22 cellular contexts compared by ENCODE assay signal in genomic region chr6:68296126-68296525, GRCh38.
"Had no signal": no experiment of that assay in that cellular context is flagged by ENCODE, and none has a peak within 500 bp of the region (broad histone marks: within the 10 kb centered on the region; RNA-seq: fewer than 3 reads in every experiment).

No MANE protein-coding gene starts in this region.

- H3K4me3 Mint-ChIP-seq: effector memory CD8-positive, alpha-beta T cell; immature natural killer cell; memory B cell; naive B cell; natural killer cell treated with Interleukin-12 subunit alpha and Interleukin-12 subunit beta and Interleukin-15 and Interleukin-18, amount 100 ng/mL, for 72 hours; neural crest cell; stimulated activated naive CD8-positive, alpha-beta T cell treated with anti-CD3 and anti-CD28 coated beads, Interleukin-15, amount 100 ng/mL, for 72 hours had no signal

- H3K4me1 Mint-ChIP-seq: immature natural killer cell; memory B cell; naive B cell; neural crest cell; stimulated activated naive CD8-positive, alpha-beta T cell treated with anti-CD3 and anti-CD28 coated beads, Interleukin-15, amount 100 ng/mL, for 72 hours had no signal

- H3K27ac Mint-ChIP-seq: effector memory CD8-positive, alpha-beta T cell; immature natural killer cell; memory B cell; natural killer cell treated with Interleukin-12 subunit alpha and Interleukin-12 subunit beta and Interleukin-15 and Interleukin-18, amount 100 ng/mL, for 72 hours; progenitor cell of endocrine pancreas; stimulated activated naive CD8-positive, alpha-beta T cell treated with anti-CD3 and anti-CD28 coated beads, Interleukin-15, amount 100 ng/mL, for 72 hours had no signal

- H3K4me3 ChIP-seq: coronary artery, lung, right lobe of liver, suprapubic skin, transverse colon, upper lobe of right lung, uterus had no signal

- H3K27me3 Mint-ChIP-seq: effector memory CD8-positive, alpha-beta T cell; memory B cell; naive B cell; natural killer cell treated with Interleukin-12 subunit alpha and Interleukin-12 subunit beta and Interleukin-15 and Interleukin-18, amount 100 ng/mL, for 72 hours; progenitor cell of endocrine pancreas; stimulated activated naive CD8-positive, alpha-beta T cell treated with anti-CD3 and anti-CD28 coated beads, Interleukin-15, amount 100 ng/mL, for 72 hours had no signal

- ATAC-seq: effector memory CD8-positive, alpha-beta T cell; left lobe of liver; natural killer cell treated with Interleukin-12 subunit alpha and Interleukin-12 subunit beta and Interleukin-15 and Interleukin-18, amount 100 ng/mL, for 72 hours; right lobe of liver; stimulated activated naive CD8-positive, alpha-beta T cell treated with anti-CD3 and anti-CD28 coated beads, Interleukin-15, amount 100 ng/mL, for 72 hours; upper lobe of right lung had no signal

- DNase-seq: effector memory CD8-positive, alpha-beta T cell; hypothalamus; immature natural killer cell; naive B cell; right lobe of liver; small intestine; stimulated activated CD4-positive, alpha-beta T cell treated with anti-CD3 and anti-CD28 coated beads, Interleukin-15, amount 100 ng/mL, for 24 hours; stimulated activated CD4-positive, alpha-beta T cell treated with anti-CD3 and anti-CD28 coated beads, Interleukin-2, amount 100 ng/mL, for 48 hours; stimulated activated CD8-positive, alpha-beta memory T cell treated with anti-CD3 and anti-CD28 coated beads, Interleukin-4, amount 100 ng/mL, for 48 hours; stimulated activated naive CD4-positive, alpha-beta T cell; stimulated activated naive CD8-positive, alpha-beta T cell treated with anti-CD3 and anti-CD28 coated beads, Interleukin-15, amount 100 ng/mL, for 72 hours; transverse colon; upper lobe of right lung; uterus had no signal

- H3K36me3 Mint-ChIP-seq: memory B cell, naive B cell had no signal
